Comparison of ENCODE assay signal across 27 cellular contexts in genomic region chr10:8803992-8804391, GRCh38.
"Had no signal": no experiment of that assay in that cellular context is flagged by ENCODE, and none has a peak within 500 bp of the region (broad histone marks: within the 10 kb centered on the region; RNA-seq: fewer than 3 reads in every experiment).

No MANE protein-coding gene starts in this region.

- H3K27ac Mint-ChIP-seq: nephron; neural progenitor cell; progenitor cell of endocrine pancreas; stimulated activated effector memory CD8-positive, alpha-beta T cell treated with anti-CD3 and anti-CD28 coated beads, Interleukin-12 subunit alpha, Interleukin-12 subunit beta, amount 100 ng/mL, for 72 hours; stimulated activated naive B cell treated with anti-CD40 and anti-IgM and Interleukin-4, amounts not matched to agents 10 μg/mL and 1 μg/mL and 100 μg/mL, for 72 hours; stimulated activated naive CD8-positive, alpha-beta T cell treated with anti-CD3 and anti-CD28 coated beads, Interleukin-15, Interleukin-2, amounts not matched to agents 100 ng/mL and 50 ng/mL, for 24 hours had no signal

- H3K4me3 ChIP-seq: neural progenitor cell, ovary, psoas muscle, right lobe of liver, sigmoid colon, stomach, thoracic aorta, thyroid gland, tibial nerve, upper lobe of left lung, vagina had no signal

- ATAC-seq: psoas muscle; right cardiac atrium; right lobe of liver; stimulated activated effector memory CD8-positive, alpha-beta T cell treated with anti-CD3 and anti-CD28 coated beads, Interleukin-12 subunit alpha, Interleukin-12 subunit beta, amount 100 ng/mL, for 72 hours; stimulated activated naive B cell treated with anti-CD40 and anti-IgM and Interleukin-4, amounts not matched to agents 10 μg/mL and 1 μg/mL and 100 μg/mL, for 72 hours had no signal

- H3K9me3 ChIP-seq: ovary, psoas muscle, right lobe of liver, sigmoid colon, stomach, thoracic aorta, thyroid gland, tibial nerve, upper lobe of left lung, vagina had no signal

- H3K9ac ChIP-seq: neural progenitor cell, parathyroid adenoma had no signal

- H3K4me1 ChIP-seq: neural progenitor cell, parathyroid adenoma, psoas muscle, right lobe of liver, sigmoid colon, stomach, thyroid gland, tibial nerve, upper lobe of left lung, vagina had no signal

- H3K27me3 Mint-ChIP-seq: progenitor cell of endocrine pancreas; stimulated activated naive B cell treated with anti-CD40 and anti-IgM and Interleukin-4, amounts not matched to agents 10 μg/mL and 1 μg/mL and 100 μg/mL, for 72 hours; stimulated activated naive CD8-positive, alpha-beta T cell treated with anti-CD3 and anti-CD28 coated beads, Interleukin-15, Interleukin-2, amounts not matched to agents 100 ng/mL and 50 ng/mL, for 24 hours had no signal

- H3K27me3 ChIP-seq: neural progenitor cell, ovary, right lobe of liver, sigmoid colon, stomach, thyroid gland, tibial nerve, upper lobe of left lung, vagina had no signal

- H3K36me3 Mint-ChIP-seq: neural progenitor cell; stimulated activated effector memory CD8-positive, alpha-beta T cell treated with anti-CD3 and anti-CD28 coated beads, Interleukin-12 subunit alpha, Interleukin-12 subunit beta, amount 100 ng/mL, for 72 hours; stimulated activated naive B cell treated with anti-CD40 and anti-IgM and Interleukin-4, amounts not matched to agents 10 μg/mL and 1 μg/mL and 100 μg/mL, for 72 hours had no signal

- DNase-seq: occipital lobe; ovary; posterior cingulate gyrus; psoas muscle; right cardiac atrium; right lobe of liver; sigmoid colon; small intestine; stimulated activated CD4-positive, alpha-beta T cell treated with anti-CD3 and anti-CD28 coated beads, Interleukin-15, amount 100 ng/mL, for 24 hours; stimulated activated CD4-positive, alpha-beta T cell treated with anti-CD3 and anti-CD28 coated beads, Interleukin-2, amount 100 ng/mL, for 24 hours; stimulated activated CD4-positive, alpha-beta T cell treated with anti-CD3 and anti-CD28 coated beads, Interleukin-2, amount 100 ng/mL, for 48 hours; stimulated activated CD4-positive, alpha-beta T cell treated with anti-CD3 and anti-CD28 coated beads, Interleukin-4, amount 100 ng/mL, for 24 hours; stimulated activated naive B cell treated with anti-CD40 and anti-IgM and Interleukin-4, amounts not matched to agents 10 μg/mL and 1 μg/mL and 100 μg/mL, for 72 hours; stimulated activated naive CD4-positive, alpha-beta T cell treated with Interleukin-2 at 50 U/mL for 16 hours; stomach; thyroid gland; trophoblast cell; upper lobe of left lung had no signal

- H3K4me3 Mint-ChIP-seq: nephron; neural progenitor cell; stimulated activated effector memory CD8-positive, alpha-beta T cell treated with anti-CD3 and anti-CD28 coated beads, Interleukin-12 subunit alpha, Interleukin-12 subunit beta, amount 100 ng/mL, for 72 hours; stimulated activated naive B cell treated with anti-CD40 and anti-IgM and Interleukin-4, amounts not matched to agents 10 μg/mL and 1 μg/mL and 100 μg/mL, for 72 hours; stimulated activated naive CD8-positive, alpha-beta T cell treated with anti-CD3 and anti-CD28 coated beads, Interleukin-15, Interleukin-2, amounts not matched to agents 100 ng/mL and 50 ng/mL, for 24 hours had no signal

- H3K4me1 Mint-ChIP-seq: nephron; neural progenitor cell; stimulated activated effector memory CD8-positive, alpha-beta T cell treated with anti-CD3 and anti-CD28 coated beads, Interleukin-12 subunit alpha, Interleukin-12 subunit beta, amount 100 ng/mL, for 72 hours had no signal

- H3K36me3 ChIP-seq: neural progenitor cell, ovary, right lobe of liver, sigmoid colon, stomach, thoracic aorta, thyroid gland, tibial nerve, upper lobe of left lung, vagina had no signal

- H3K27ac ChIP-seq: neural progenitor cell, ovary, parathyroid adenoma, psoas muscle, right lobe of liver, sigmoid colon, stomach, thoracic aorta, thyroid gland, tibial nerve, upper lobe of left lung, vagina had no signal
